22 cellular contexts compared by ENCODE assay signal in the genomic region with DNA sequence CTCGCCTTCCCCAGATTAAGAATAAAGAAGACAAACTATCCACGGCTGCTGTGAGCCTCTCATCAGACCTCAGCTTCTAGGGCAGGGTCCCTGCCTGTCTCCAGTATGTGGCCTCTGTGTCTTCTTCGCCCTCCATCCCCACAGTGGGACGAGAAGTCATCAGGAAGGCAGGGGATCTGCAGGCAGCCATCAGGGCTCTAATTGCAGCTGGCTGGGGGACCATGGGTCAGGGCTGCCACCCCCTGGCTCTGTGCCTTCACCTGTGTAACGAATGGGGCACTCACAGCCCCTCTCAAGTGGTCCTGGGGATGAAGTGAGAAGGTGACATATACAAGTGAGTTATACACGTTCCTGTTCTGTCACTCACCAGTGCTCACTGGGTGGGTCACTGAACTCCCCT.
"Had no signal": no experiment of that assay in that cellular context is flagged by ENCODE, and none has a peak within 500 bp of the region (broad histone marks: within the 10 kb centered on the region; RNA-seq: fewer than 3 reads in every experiment).

No MANE protein-coding gene starts in this region.

- H3K4me1 ChIP-seq: colonic mucosa, lower lobe of right lung, psoas muscle, suprapubic skin, transverse colon had no signal

- H3K27ac ChIP-seq: colonic mucosa, esophagus squamous epithelium, lower lobe of right lung, psoas muscle, skin epidermis, suprapubic skin, transverse colon had no signal

- H3K27me3 ChIP-seq: colonic mucosa had no signal

- H3K9me3 ChIP-seq: colonic mucosa, esophagus squamous epithelium, lower lobe of right lung, psoas muscle, suprapubic skin, transverse colon had no signal

- H3K36me3 ChIP-seq: colonic mucosa, esophagus squamous epithelium, lower lobe of right lung, suprapubic skin, transverse colon had no signal

- DNase-seq: central memory CD4-positive, alpha-beta T cell; colonic mucosa; effector memory CD4-positive, alpha-beta T cell; erythroblast; esophagus squamous epithelium; foreskin melanocyte; glutamatergic neuron; hypothalamus; left ventricle myocardium superior; lower lobe of right lung; natural killer cell; psoas muscle; right cardiac atrium; stimulated activated CD4-positive, alpha-beta T cell treated with anti-CD3 and anti-CD28 coated beads, Interleukin-15, amount 100 ng/mL, for 24 hours; stimulated activated CD4-positive, alpha-beta T cell treated with anti-CD3 and anti-CD28 coated beads, Interleukin-2, amount 100 ng/mL, for 48 hours; stimulated activated naive CD4-positive, alpha-beta T cell; stimulated activated naive CD8-positive, alpha-beta T cell treated with anti-CD3 and anti-CD28 coated beads, Interleukin-15, amount 100 ng/mL, for 72 hours; transverse colon had no signal

- H3K4me3 ChIP-seq: colonic mucosa, esophagus squamous epithelium, lower lobe of right lung, psoas muscle, skin epidermis, suprapubic skin, transverse colon had no signal

- FAIRE-seq: endometrium, keratinocyte had no signal

- ATAC-seq: left ventricle myocardium superior; lower lobe of right lung; natural killer cell; psoas muscle; right cardiac atrium; stimulated activated naive CD8-positive, alpha-beta T cell treated with anti-CD3 and anti-CD28 coated beads, Interleukin-15, amount 100 ng/mL, for 72 hours had no signal
